In genomic region chr10:15201589-15202300, GRCh38 we compare ENCODE assay signal across 16 cellular contexts. TPM values are rescaled to one million over a fixed set of nuclear protein-coding genes. Genes with fewer than 3 reads are reported as not detected.
A peak's percentile ranks its signal among the peaks of the same experiment; 100 is the strongest.
DNase-seq lines count a peak whose midpoint lies in the region; ATAC-seq and TF ChIP-seq lines count a peak whose summit lies in the region.
"Had no signal": no experiment of that assay in that cellular context is flagged by ENCODE, and none has a peak within 500 bp of the region (broad histone marks: within the 10 kb centered on the region; RNA-seq: fewer than 3 reads in every experiment).

No MANE protein-coding gene starts in this region.

- H3K4me1 ChIP-seq in RWPE2 (ENCODE audit: insufficient read depth, poor library complexity, severe bottlenecking) = peaks cover 34% of the 10 kb centered on the region
- H3K4me1 ChIP-seq in ascending aorta = no peaks in the 10 kb centered on the region
- H3K4me1 ChIP-seq: esophagus squamous epithelium had no signal

- no peaks in the 10 kb centered on the region for H3K9me3 ChIP-seq in RWPE2 (ENCODE audit: severe bottlenecking)
- H3K9me3 ChIP-seq in ascending aorta = no peaks in the 10 kb centered on the region
- H3K9me3 ChIP-seq: esophagus squamous epithelium had no signal

- intact Hi-C loops in ascending aorta (cut with DNase I) = no loop called here

- H3K27me3 ChIP-seq in RWPE2 (ENCODE audit: insufficient read depth, poor library complexity, severe bottlenecking) (no peaks in the 10 kb centered on the region), ascending aorta (no peaks in the 10 kb centered on the region)
- H3K27me3 ChIP-seq: esophagus squamous epithelium had no signal

- H3K4me3 ChIP-seq in RWPE2 (ENCODE audit: severe bottlenecking) = no peak overlapping the region
- H3K4me3 ChIP-seq in ascending aorta = no peak overlapping the region
- H3K4me3 ChIP-seq: esophagus squamous epithelium, GM12878 had no signal

- DNase-seq in GM03348 (ENCODE audit: low spot score) = peak; percentile 45
- DNase-seq in RWPE2 (ENCODE audit: low spot score) = no peak
- DNase-seq in epithelial cell of prostate (ENCODE audit: low read depth, low spot score) = no peak
- peak; percentile 27 for DNase-seq in pulmonary artery endothelial cell (ENCODE audit: low read depth, low spot score)
- DNase-seq in ascending aorta (ENCODE audit: low spot score in 2 of 2) = no peak
- DNase-seq in activated effector memory CD4-positive, alpha-beta T cell treated with Interleukin-2 at 50 U/mL for 16 hours = no peak
- DNase-seq: activated CD4-positive, alpha-beta T cell treated with anti-CD3 and anti-CD28 coated beads for 1 hour; activated T-cell treated with anti-CD3 and anti-CD28 coated beads, Interleukin-2, amount 50 U/mL, for 72 hours; caudate nucleus; esophagus squamous epithelium; NCI-H446; SIG-M5 had no signal

- H3K36me3 ChIP-seq in RWPE2 (ENCODE audit: low read depth) (no peaks in the 10 kb centered on the region), ascending aorta (no peaks in the 10 kb centered on the region)
- H3K36me3 ChIP-seq: esophagus squamous epithelium had no signal

- peak overlapping the region; percentile 69 for H3K27ac ChIP-seq in RWPE2 (ENCODE audit: poor library complexity, severe bottlenecking)
- peak overlapping the region; percentile 50 for H3K27ac ChIP-seq in epithelial cell of prostate
- H3K27ac ChIP-seq in ascending aorta = no peak overlapping the region
- H3K27ac ChIP-seq: esophagus squamous epithelium had no signal

- ATAC-seq in RWPE2 (ENCODE audit: low read depth) (peak; percentile 61), HG02588 (IDR thresholded peaks at IDR 0.05; ENCODE audit: unreplicated experiment) (no peak), HG03432 (IDR thresholded peaks at IDR 0.05; ENCODE audit: unreplicated experiment) (no peak)
- ATAC-seq: activated T-cell treated with anti-CD3 and anti-CD28 coated beads, Interleukin-2, amount 50 U/mL, for 72 hours; GM12878; stimulated activated memory B cell treated with anti-CD40 and anti-IgM and Interleukin-4, amounts not matched to agents 10 μg/mL and 1 μg/mL and 100 μg/mL, for 72 hours had no signal

- TF ChIP-seq CTCF in RWPE2 (IDR thresholded peaks at IDR 0.05; ENCODE audit: poor library complexity, severe bottlenecking) = no peak
- TF ChIP-seq CTCF in ascending aorta (IDR thresholded peaks at IDR 0.05) = no peak

RNA-seq across cellular contexts. Expression of gene NMT2, which starts 33.3 kb away (rescaled TPM):
- total RNA-seq in pulmonary artery endothelial cell (55.7 and 62.2 TPM in 2 replicates), ascending aorta (11.9 TPM)

Comparison
In these comparisons a context has a peak if more than half of its experiments do, and no peak if none do; other contexts are left out.
1. DNase-seq: peak in GM03348 (single experiment) and pulmonary artery endothelial cell (single experiment); none in RWPE2 (single experiment), epithelial cell of prostate (single experiment), ascending aorta (0 of 2) and activated effector memory CD4-positive, alpha-beta T cell treated with Interleukin-2 at 50 U/mL for 16 hours (single experiment).
2. H3K27ac ChIP-seq: peak in RWPE2 (single experiment) and epithelial cell of prostate (single experiment); none in ascending aorta (0 of 2).